ENCODE assay signal across 9 cellular contexts in the genomic region with DNA sequence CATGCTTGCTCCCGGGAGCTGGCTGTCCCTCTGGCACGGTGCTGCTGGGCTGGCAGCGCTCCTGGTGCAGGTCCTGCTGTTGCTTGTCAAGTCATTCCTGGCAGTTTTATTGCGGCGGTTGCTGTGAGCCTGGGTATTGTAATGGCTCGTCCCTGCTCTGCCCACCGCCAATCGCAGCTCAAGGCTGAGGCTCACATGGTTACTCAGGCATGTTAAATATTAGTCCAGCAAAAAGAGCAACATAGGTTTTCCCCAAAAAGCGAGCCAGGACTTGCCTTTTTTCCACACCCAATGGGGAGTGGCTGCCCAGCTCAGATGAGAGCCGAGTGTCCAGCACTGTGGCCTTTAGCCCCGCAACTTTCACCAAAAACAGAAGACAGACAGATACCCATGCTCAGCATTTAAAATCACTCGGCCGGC.
DNase-seq lines count a peak whose midpoint lies in the region; ATAC-seq and TF ChIP-seq lines count a peak whose summit lies in the region.
"Had no signal": no experiment of that assay in that cellular context is flagged by ENCODE, and none has a peak within 500 bp of the region (broad histone marks: within the 10 kb centered on the region; RNA-seq: fewer than 3 reads in every experiment).

No MANE protein-coding gene starts in this region.

- H2AFZ ChIP-seq in MM.1S (ENCODE audit: low read length), result no peak overlapping the region

- H3K27ac ChIP-seq in adrenal gland, result no peak overlapping the region
- peak overlapping the region in 4 of 10 donors; percentile 22 to 68 (median 40) for H3K27ac ChIP-seq in heart right ventricle
- H3K27ac ChIP-seq in psoas muscle, result no peak overlapping the region
- H3K27ac ChIP-seq in MM.1S (ENCODE audit: low read length), result no peak overlapping the region

- H3K4me3 ChIP-seq in adrenal gland (no peak overlapping the region), heart right ventricle (peak overlapping the region in 2 of 10 donors; percentile 2 to 6), psoas muscle (peak overlapping the region; percentile 34), MM.1S (ENCODE audit: low read length) (no peak overlapping the region)

- H3K4me2 ChIP-seq in MM.1S (ENCODE audit: low read depth, low read length), result no peak overlapping the region

- DNase-seq in H4 (ENCODE audit: low spot score) (peak; percentile 78), adrenal gland (peak; percentile 31 to 86 (median 42)), heart right ventricle (peak; percentile 75 to 83), psoas muscle (peak; percentile 82 to 87), MM.1S (no peak)
- DNase-seq: activated CD4-positive, alpha-beta T cell treated with anti-CD3 and anti-CD28 coated beads, Interleukin-2, amount 50 U/mL, for 48 hours had no signal

- H3K27me3 ChIP-seq in adrenal gland (no peaks in the 10 kb centered on the region), heart right ventricle (no peaks in the 10 kb centered on the region), psoas muscle (ENCODE audit: insufficient read depth in 3 of 3, low read length in 2 of 3) (no peaks in the 10 kb centered on the region), MM.1S (replicated peaks; ENCODE audit: insufficient read depth, low read length) (no peaks in the 10 kb centered on the region)

- 36 to 63% (median 43%) methylated on average over 8 to 13 of the region's 13 CpGs for WGBS in adrenal gland, 4 donors
- WGBS in heart right ventricle, 2 donors, result 42 to 45% methylated on average over 12 to 13 of the region's 13 CpGs
- WGBS in psoas muscle, 3 donors, result 14 to 31% (median 19%) methylated on average over 12 to 13 of the region's 13 CpGs

- ATAC-seq in heart right ventricle (peak; percentile 77 to 97 (median 93)), psoas muscle (peak; percentile 72 to 96 (median 93)), HG03025 (IDR thresholded peaks at IDR 0.05; ENCODE audit: low FRiP score, unreplicated experiment) (no peak), GM21723 (IDR thresholded peaks at IDR 0.05; ENCODE audit: unreplicated experiment) (no peak), HG03175 (IDR thresholded peaks at IDR 0.05; ENCODE audit: unreplicated experiment) (no peak)

- intact Hi-C loops in adrenal gland (cut with DNase I) (no loop called here), heart right ventricle (cut with DNase I) (no loop called here), psoas muscle (cut with DNase I) (no loop called here)

- H3K9me3 ChIP-seq in adrenal gland (replicated peaks in 1 of 3) (no peaks in the 10 kb centered on the region), heart right ventricle (no peaks in the 10 kb centered on the region), psoas muscle (no peaks in the 10 kb centered on the region), MM.1S (replicated peaks; ENCODE audit: insufficient read depth, low read length) (no peaks in the 10 kb centered on the region)

- H3F3A ChIP-seq in MM.1S (ENCODE audit: insufficient read depth, low read length), result no peaks in the 10 kb centered on the region

- no peak overlapping the region for H3K9ac ChIP-seq in MM.1S (ENCODE audit: low read length)

- no peak for TF ChIP-seq POLR2A in adrenal gland (IDR thresholded peaks at IDR 0.05)

- H3K4me1 ChIP-seq in adrenal gland (replicated peaks in 1 of 2) (no peaks in the 10 kb centered on the region), heart right ventricle (peaks cover 0 to 5% (median 0%) of the 10 kb centered on the region in 9 donors), psoas muscle (no peaks in the 10 kb centered on the region), MM.1S (ENCODE audit: low read length) (no peaks in the 10 kb centered on the region)

- H3K79me2 ChIP-seq in MM.1S (ENCODE audit: low read length), result no peaks in the 10 kb centered on the region

- H3K36me3 ChIP-seq in adrenal gland (replicated peaks in 1 of 2), result no peaks in the 10 kb centered on the region
- H3K36me3 ChIP-seq in heart right ventricle, result no peaks in the 10 kb centered on the region
- no peaks in the 10 kb centered on the region for H3K36me3 ChIP-seq in psoas muscle (ENCODE audit: insufficient read depth in 1 of 2, low read depth in 1 of 2)
- H3K36me3 ChIP-seq in MM.1S (replicated peaks; ENCODE audit: insufficient read depth, low read length), result no peaks in the 10 kb centered on the region

- H3K9me2 ChIP-seq in MM.1S (replicated peaks; ENCODE audit: insufficient read depth, low read length), result no peaks in the 10 kb centered on the region

- no peaks in the 10 kb centered on the region for H4K20me1 ChIP-seq in MM.1S (ENCODE audit: insufficient read depth, low read length)

- TF ChIP-seq CTCF in adrenal gland (IDR thresholded peaks at IDR 0.05) (no peak), heart right ventricle (IDR thresholded peaks at IDR 0.05) (no peak), psoas muscle (IDR thresholded peaks at IDR 0.05) (no peak), MM.1S (IDR thresholded peaks at IDR 0.05; ENCODE audit: low read length) (no peak)

Comparison
In these comparisons a context has a peak if more than half of its experiments do, and no peak if none do; other contexts are left out.
1. ATAC-seq: peak in heart right ventricle (8 of 8) and psoas muscle (4 of 4); none in HG03025 (single experiment), GM21723 (single experiment) and HG03175 (single experiment).